In genomic region chr16:56356276-56357241, GRCh38 we compare ENCODE assay signal across 8 cellular contexts.
A peak's percentile ranks its signal among the peaks of the same experiment; 100 is the strongest.
DNase-seq lines count a peak whose midpoint lies in the region; TF ChIP-seq lines count a peak whose summit lies in the region.

No MANE protein-coding gene starts in this region.

- H3K36me3 ChIP-seq in HEK293 (ENCODE audit: control insufficient read depth in 2 of 2, insufficient read depth in 1 of 2, low read length in 2 of 2) (peaks cover 0 to 11% of the 10 kb centered on the region in 2 experiments; a peak in 1 of 3 replicates), MM.1S (replicated peaks; ENCODE audit: insufficient read depth, low read length) (no peaks in the 10 kb centered on the region), WERI-Rb-1 (no peaks in the 10 kb centered on the region), smooth muscle cell (ENCODE audit: low read depth) (no peaks in the 10 kb centered on the region)

- H3K9ac ChIP-seq in MM.1S (ENCODE audit: low read length) = peak overlapping the region; percentile 60; the same call in 1 of the 2 replicates
- peak overlapping the region; percentile 92 for H3K9ac ChIP-seq in smooth muscle cell (ENCODE audit: low read depth)

- H3K4me3 ChIP-seq in GM08714 (ENCODE audit: low read length) = peak overlapping the region; percentile 67
- peak overlapping the region; percentile 18 for H3K4me3 ChIP-seq in HEK293 (ENCODE audit: low read depth, low read length)
- peak overlapping the region; percentile 65 for H3K4me3 ChIP-seq in MM.1S (ENCODE audit: low read length)
- H3K4me3 ChIP-seq in WERI-Rb-1 (ENCODE audit: low read depth, low read length) = peak overlapping the region; percentile 44
- peak overlapping the region; percentile 59 for H3K4me3 ChIP-seq in smooth muscle cell

- H3K4me2 ChIP-seq in MM.1S (ENCODE audit: low read depth, low read length) (peak overlapping the region; percentile 67), smooth muscle cell (peak overlapping the region; percentile 82)

- H2AFZ ChIP-seq in MM.1S (ENCODE audit: low read length) (peak overlapping the region; percentile 83), smooth muscle cell (ENCODE audit: low read depth) (peak overlapping the region; percentile 78)

- TF ChIP-seq CTCF in HEK293 (tag by site-specific recombination; IDR thresholded peaks at IDR 0.05) (peak; percentile 97), MM.1S (IDR thresholded peaks at IDR 0.05; ENCODE audit: low read length) (peak; percentile 85), WERI-Rb-1 (IDR thresholded peaks at IDR 0.05; ENCODE audit: low read depth, low read length) (peak; percentile 90), smooth muscle cell (IDR thresholded peaks at IDR 0.05; ENCODE audit: borderline replicate concordance, insufficient read depth, poor library complexity, severe bottlenecking) (peak; percentile 66)

- H3K4me1 Mint-ChIP-seq in immature natural killer cell = peaks cover 18 to 26% of the 10 kb centered on the region in 2 donors

- peaks cover 8% of the 10 kb centered on the region for H3F3A ChIP-seq in MM.1S (ENCODE audit: insufficient read depth, low read length)
- H3F3A ChIP-seq in smooth muscle cell (ENCODE audit: low read depth) = peaks cover 6% of the 10 kb centered on the region

- DNase-seq in MM.1S = peak; percentile 81
- peak; percentile 88 for DNase-seq in WERI-Rb-1
- peak; percentile 34 for DNase-seq in central memory CD4-positive, alpha-beta T cell
- peak; percentile 46 to 59 (median 54) for DNase-seq in immature natural killer cell
- peak; percentile 27 for DNase-seq in smooth muscle cell (lab: John Stamatoyannopoulos, UW; ENCODE audit: unreplicated experiment)
- no peak for DNase-seq in NCI-H1930 (lab: John Stamatoyannopoulos, UW)

- WGBS in smooth muscle cell (ENCODE audit: low lambda C conversion rate) = 4% methylated on average over 33 of the region's 33 CpGs

- H3K9me3 Mint-ChIP-seq in immature natural killer cell = no peaks in the 10 kb centered on the region

- H3K27me3 Mint-ChIP-seq in immature natural killer cell (ENCODE audit: low read depth in 3 of 3) = peaks cover 0 to 7% (median 4%) of the 10 kb centered on the region in 3 donors

- H3K9me3 ChIP-seq in HEK293 (ENCODE audit: control insufficient read depth, insufficient read depth, low read depth, low read length) (no peaks in the 10 kb centered on the region), MM.1S (replicated peaks; ENCODE audit: insufficient read depth, low read length) (no peaks in the 10 kb centered on the region), WERI-Rb-1 (ENCODE audit: severe bottlenecking) (no peaks in the 10 kb centered on the region), smooth muscle cell (replicated peaks; ENCODE audit: low read depth) (no peaks in the 10 kb centered on the region)

- H4K20me1 ChIP-seq in MM.1S (ENCODE audit: insufficient read depth, low read length) (no peaks in the 10 kb centered on the region), smooth muscle cell (ENCODE audit: low read depth) (no peaks in the 10 kb centered on the region)

- peaks cover 0 to 4% (median 0%) of the 10 kb centered on the region in 3 donors for H3K36me3 Mint-ChIP-seq in immature natural killer cell

- H3K4me3 Mint-ChIP-seq in immature natural killer cell = peak overlapping the region; percentile 87 to 97 (median 91)

- H3K79me2 ChIP-seq in MM.1S (ENCODE audit: low read length) = no peaks in the 10 kb centered on the region
- no peaks in the 10 kb centered on the region for H3K79me2 ChIP-seq in smooth muscle cell (ENCODE audit: low read depth)

- H3K4me1 ChIP-seq in HEK293 (ENCODE audit: control insufficient read depth, insufficient read depth, low read length) = peaks cover 4% of the 10 kb centered on the region
- H3K4me1 ChIP-seq in MM.1S (ENCODE audit: low read length) = 0 out of 2 replicates have a peak, but pooled peaks cover 7% of the 10 kb centered on the region
- peaks cover 27% of the 10 kb centered on the region for H3K4me1 ChIP-seq in smooth muscle cell (ENCODE audit: low read depth)

- no peaks in the 10 kb centered on the region for H3K9me2 ChIP-seq in MM.1S (replicated peaks; ENCODE audit: insufficient read depth, low read length)

- CTCF ChIA-PET in HEK293 (lab: Yijun Ruan, JAX) = interaction anchor here (0.5 to 3.2 kb wide), 33 partner anchors 10 to 1496 kb away, joined by 3 to 35 read pairs (median 4); no protein-coding TSS in a partner anchor

- peak overlapping the region; percentile 79 to 92 (median 88) for H3K27ac Mint-ChIP-seq in immature natural killer cell

- H3K27ac ChIP-seq in HEK293 (ENCODE audit: extremely low read depth, low read depth, low read length) = no peak overlapping the region
- H3K27ac ChIP-seq in MM.1S (ENCODE audit: low read length) = no peak overlapping the region; the same call in 1 of the 2 replicates
- H3K27ac ChIP-seq in WERI-Rb-1 = peak overlapping the region; percentile 69
- peak overlapping the region; percentile 72 for H3K27ac ChIP-seq in smooth muscle cell (ENCODE audit: low read depth)

- H3K27me3 ChIP-seq in MM.1S (replicated peaks; ENCODE audit: insufficient read depth, low read length) (0 out of 2 replicates have a peak, but pooled peaks cover 6% of the 10 kb centered on the region), WERI-Rb-1 (ENCODE audit: insufficient read depth, low read depth, severe bottlenecking) (no peaks in the 10 kb centered on the region), smooth muscle cell (ENCODE audit: low read depth) (no peaks in the 10 kb centered on the region)

- POLR2A ChIA-PET in HEK293 (lab: Yijun Ruan, JAX) = interaction anchor here (0.6 to 1.3 kb wide), 4 partner anchors 14 to 904 kb away, joined by 3 to 7 read pairs (median 3); no protein-coding TSS in a partner anchor

TF ChIP-seq in HEK293, 187 proteins besides CTCF, POLR2A, EP300 and RAD21 (continues in another document):
- TF ChIP-seq ZNF23 (tag by site-specific recombination; IDR thresholded peaks at IDR 0.05; ENCODE audit: borderline replicate concordance) (no peak), ZBTB8A (tag by site-specific recombination; IDR thresholded peaks at IDR 0.05) (no peak; the same call in 1 of the 2 replicates), ZNF558 (tag by site-specific recombination; IDR thresholded peaks at IDR 0.05) (0 out of 2 replicates have a peak, but pooled peaks have one; percentile 31), ZNF324 (tag by site-specific recombination; IDR thresholded peaks at IDR 0.05) (no peak), ZEB2 (tag by site-specific recombination; IDR thresholded peaks at IDR 0.05) (peak; percentile 49), ZNF416 (tag by site-specific recombination; IDR thresholded peaks at IDR 0.05) (no peak), ZNF362 (tag by site-specific recombination; IDR thresholded peaks at IDR 0.05) (peak; percentile 86; the same call in 1 of the 2 replicates), ZNF350 (tag by site-specific recombination; IDR thresholded peaks at IDR 0.05) (no peak), SP7 (tag by site-specific recombination; IDR thresholded peaks at IDR 0.05) (peak; percentile 42; the same call in 1 of the 2 replicates), ZNF658 (tag by site-specific recombination; IDR thresholded peaks at IDR 0.05) (no peak), PATZ1 (tag by site-specific recombination; IDR thresholded peaks at IDR 0.05) (peak; percentile 79), ZNF791 (tag by site-specific recombination; IDR thresholded peaks at IDR 0.05) (no peak), SP2 (tag by site-specific recombination; IDR thresholded peaks at IDR 0.05) (peak; percentile 53), ZNF274 (IDR thresholded peaks at IDR 0.05; ENCODE audit: low read length) (no peak), ZNF274 (tag by site-specific recombination; IDR thresholded peaks at IDR 0.05; ENCODE audit: borderline replicate concordance) (no peak), KLF7 (tag by site-specific recombination; IDR thresholded peaks at IDR 0.05; ENCODE audit: borderline replicate concordance) (no peak), ZFP41 (tag by site-specific recombination; IDR thresholded peaks at IDR 0.05; ENCODE audit: borderline replicate concordance) (no peak), ZNF600 (tag by site-specific recombination; IDR thresholded peaks at IDR 0.05) (peak; percentile 47; the same call in 1 of the 2 replicates), GLIS1 (tag by site-specific recombination; IDR thresholded peaks at IDR 0.05) (0 out of 2 replicates have a peak, but pooled peaks have one; percentile 19), ZNF580 (tag by site-specific recombination; IDR thresholded peaks at IDR 0.05) (0 out of 2 replicates have a peak, but pooled peaks have one; percentile 55), ZNF664 (tag by site-specific recombination; IDR thresholded peaks at IDR 0.05) (no peak), ZBTB20 (tag by site-specific recombination; IDR thresholded peaks at IDR 0.05) (peak; percentile 54), PRDM1 (tag by site-specific recombination; IDR thresholded peaks at IDR 0.05) (peak; percentile 50; the same call in 1 of the 2 replicates)

Comparison
In these comparisons a context has a peak if more than half of its experiments do, and no peak if none do; other contexts are left out.
1. H3K27ac ChIP-seq: peak in WERI-Rb-1 (single experiment) and smooth muscle cell (single experiment); none in HEK293 (single experiment) and MM.1S (single experiment).
2. DNase-seq: peak in MM.1S (single experiment), WERI-Rb-1 (single experiment), central memory CD4-positive, alpha-beta T cell (single experiment), immature natural killer cell (3 of 3) and smooth muscle cell (single experiment); none in NCI-H1930 (0 of 2).
3. Peak in every context shown above with its lines, with median percentiles within 50 percentile points of each other: H3K4me3 ChIP-seq and CTCF ChIP-seq.